27 cellular contexts compared by ENCODE assay signal in genomic region chr3:133905376-133905775, GRCh38.
"Had no signal": no experiment of that assay in that cellular context is flagged by ENCODE, and none has a peak within 500 bp of the region (broad histone marks: within the 10 kb centered on the region; RNA-seq: fewer than 3 reads in every experiment).

No MANE protein-coding gene starts in this region.

- FAIRE-seq: keratinocyte had no signal

- H3K36me3 Mint-ChIP-seq: activated naive CD4-positive, alpha-beta T cell treated with anti-CD3 and anti-CD28 coated beads, Interleukin-2, amount 10 ng/mL, durations not matched to agents 7 days and 5 days; activated naive CD8-positive, alpha-beta T cell treated with anti-CD3 and anti-CD28 coated beads, Interleukin-2, amount 10 ng/mL, durations not matched to agents 7 days and 5 days; brain had no signal

- ATAC-seq: gastroesophageal sphincter; left colon; naive thymus-derived CD4-positive, alpha-beta T cell; upper lobe of right lung had no signal

- H3K4me3 ChIP-seq: ascending aorta, coronary artery, dorsolateral prefrontal cortex, gastroesophageal sphincter, hepatocyte, right atrium auricular region, suprapubic skin, tibial artery, upper lobe of right lung had no signal

- H3K27ac ChIP-seq: ascending aorta, coronary artery, dorsolateral prefrontal cortex, gastroesophageal sphincter, hepatocyte, parathyroid adenoma, right atrium auricular region, suprapubic skin, tibial artery, upper lobe of right lung had no signal

- DNase-seq: activated CD4-positive, alpha-beta T cell treated with anti-CD3 and anti-CD28 coated beads for 4 hours; activated CD4-positive, alpha-beta T cell treated with anti-CD3 and anti-CD28 coated beads, Interleukin-2, amount 50 U/mL, for 4 hours; activated CD8-positive, alpha-beta memory T cell treated with anti-CD3 and anti-CD28 coated beads, Interleukin-2, amount 50 U/mL, for 48 hours; activated gamma-delta T cell; activated naive CD4-positive, alpha-beta T cell treated with anti-CD3 and anti-CD28 coated beads, Interleukin-2, amount 10 ng/mL, durations not matched to agents 7 days and 5 days; activated naive CD8-positive, alpha-beta T cell treated with anti-CD3 and anti-CD28 coated beads, Interleukin-2, amount 10 ng/mL, durations not matched to agents 7 days and 5 days; activated T-cell treated with anti-CD3 and anti-CD28 coated beads, Interleukin-2, amount 50 U/mL, for 24 hours; dorsolateral prefrontal cortex; effector memory CD4-positive, alpha-beta T cell; erythroblast; left colon; midbrain; naive thymus-derived CD4-positive, alpha-beta T cell; nucleus accumbens; stimulated activated naive CD4-positive, alpha-beta T cell; tibial artery; upper lobe of right lung had no signal

- H3K27me3 ChIP-seq: ascending aorta, dorsolateral prefrontal cortex, gastroesophageal sphincter, right atrium auricular region, suprapubic skin, tibial artery had no signal

- H3K27ac Mint-ChIP-seq: activated naive CD4-positive, alpha-beta T cell treated with anti-CD3 and anti-CD28 coated beads, Interleukin-2, amount 10 ng/mL, durations not matched to agents 7 days and 5 days; activated naive CD8-positive, alpha-beta T cell treated with anti-CD3 and anti-CD28 coated beads, Interleukin-2, amount 10 ng/mL, durations not matched to agents 7 days and 5 days; activated T-cell treated with anti-CD3 and anti-CD28 coated beads, Interleukin-2, amount 50 U/mL, for 24 hours; brain; naive thymus-derived CD4-positive, alpha-beta T cell; T-helper 2 cell treated with Interferon-gamma antibody and Interleukin-4, amounts not matched to agents 5 μg/mL and 100 μg/mL, for 36 hours had no signal

- H3K4me1 ChIP-seq: ascending aorta, gastroesophageal sphincter, parathyroid adenoma, right atrium auricular region, suprapubic skin, tibial artery, upper lobe of right lung had no signal

- H3K4me1 Mint-ChIP-seq: activated naive CD4-positive, alpha-beta T cell treated with anti-CD3 and anti-CD28 coated beads, Interleukin-2, amount 10 ng/mL, durations not matched to agents 7 days and 5 days; activated naive CD8-positive, alpha-beta T cell treated with anti-CD3 and anti-CD28 coated beads, Interleukin-2, amount 10 ng/mL, durations not matched to agents 7 days and 5 days; brain; naive thymus-derived CD4-positive, alpha-beta T cell had no signal

- H3K9me3 ChIP-seq: ascending aorta, gastroesophageal sphincter, right atrium auricular region, suprapubic skin, tibial artery, upper lobe of right lung had no signal

- H3K4me3 Mint-ChIP-seq: activated naive CD4-positive, alpha-beta T cell treated with anti-CD3 and anti-CD28 coated beads, Interleukin-2, amount 10 ng/mL, durations not matched to agents 7 days and 5 days; activated naive CD8-positive, alpha-beta T cell treated with anti-CD3 and anti-CD28 coated beads, Interleukin-2, amount 10 ng/mL, durations not matched to agents 7 days and 5 days; activated T-cell treated with anti-CD3 and anti-CD28 coated beads, Interleukin-2, amount 50 U/mL, for 24 hours; brain; naive thymus-derived CD4-positive, alpha-beta T cell; T-helper 2 cell treated with Interferon-gamma antibody and Interleukin-4, amounts not matched to agents 5 μg/mL and 100 μg/mL, for 36 hours had no signal

- H3K36me3 ChIP-seq: ascending aorta, gastroesophageal sphincter, right atrium auricular region, suprapubic skin, tibial artery, upper lobe of right lung had no signal

- H3K9me3 Mint-ChIP-seq: activated naive CD4-positive, alpha-beta T cell treated with anti-CD3 and anti-CD28 coated beads, Interleukin-2, amount 10 ng/mL, durations not matched to agents 7 days and 5 days had no signal
